Comparison of ENCODE assay signal across 7 cellular contexts in the genomic region with DNA sequence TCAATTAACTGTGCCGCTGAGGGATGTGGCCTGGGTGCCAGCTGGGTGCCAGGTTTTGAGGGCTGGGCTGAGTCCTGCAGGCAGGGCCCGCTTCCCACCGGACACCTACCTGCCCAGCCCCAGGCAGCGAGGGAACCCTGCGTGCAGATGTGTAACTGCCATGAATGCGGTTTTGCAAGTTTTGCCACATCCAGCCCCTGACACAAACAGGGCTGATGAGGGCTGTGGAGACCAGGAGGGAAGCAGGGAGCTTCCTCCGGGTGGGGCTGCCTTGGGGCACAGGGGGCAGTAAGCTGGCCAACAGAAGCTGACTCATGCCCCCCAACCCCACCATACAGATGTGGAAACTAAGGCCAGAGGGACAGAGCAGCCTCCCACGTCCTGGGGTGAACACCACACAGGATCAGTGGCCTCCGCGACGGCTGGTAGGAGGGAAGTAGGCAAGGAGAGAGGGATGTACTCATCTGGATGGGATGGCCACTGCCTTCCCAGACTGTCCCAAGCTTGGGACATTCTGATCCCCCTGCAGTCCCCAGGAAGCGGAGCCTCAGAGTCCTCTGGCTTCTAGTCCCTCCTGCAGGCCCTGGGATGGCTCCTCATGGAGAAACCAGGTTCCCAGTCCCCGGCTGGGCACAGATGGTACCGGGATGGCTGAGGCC. TPM values are rescaled to one million over a fixed set of nuclear protein-coding genes. Genes with fewer than 3 reads are reported as not detected.
A peak's percentile ranks its signal among the peaks of the same experiment; 100 is the strongest.
DNase-seq lines count a peak whose midpoint lies in the region; ATAC-seq and TF ChIP-seq lines count a peak whose summit lies in the region.

No MANE protein-coding gene starts in this region.

- no peak for TF ChIP-seq CTCF in HFF-Myc (IDR thresholded peaks at IDR 0.05; ENCODE audit: low read depth, low read length, missing control alignments)
- no peak for TF ChIP-seq CTCF in WTC11 (IDR thresholded peaks at IDR 0.05)

- no peak for ATAC-seq in WTC11
- no peak for ATAC-seq in stimulated activated naive B cell treated with anti-CD40 and anti-IgM and Interleukin-4, amounts not matched to agents 10 μg/mL and 1 μg/mL and 100 μg/mL, for 72 hours (replicated peaks)

- peak overlapping the region; percentile 89 for H3K27ac Mint-ChIP-seq in WTC11
- peak overlapping the region; percentile 31 for H3K27ac Mint-ChIP-seq in stimulated activated naive B cell treated with anti-CD40 and anti-IgM and Interleukin-4, amounts not matched to agents 10 μg/mL and 1 μg/mL and 100 μg/mL, for 72 hours

- H3K4me3 Mint-ChIP-seq in WTC11 = peak overlapping the region; percentile 76
- H3K4me3 Mint-ChIP-seq in stimulated activated naive B cell treated with anti-CD40 and anti-IgM and Interleukin-4, amounts not matched to agents 10 μg/mL and 1 μg/mL and 100 μg/mL, for 72 hours = peak overlapping the region; percentile 75 to 84

- peak overlapping the region; percentile 71 for H3K4me3 ChIP-seq in HFF-Myc (replicated peaks; ENCODE audit: low read depth, low read length)
- H3K4me3 ChIP-seq in iPS-11a (ENCODE audit: low read depth, low read length) = peak overlapping the region; percentile 91

- POLR2A ChIA-PET in WTC11 (lab: Charles Lee) = interaction anchor here (1.0 to 1.5 kb wide), 2 partner anchors 137 to 139 kb away, joined by 3 read pairs; a partner anchor contains a TSS

- H3K4me1 Mint-ChIP-seq in WTC11 = peaks cover 32% of the 10 kb centered on the region
- peaks cover 21 to 40% of the 10 kb centered on the region in 2 donors for H3K4me1 Mint-ChIP-seq in stimulated activated naive B cell treated with anti-CD40 and anti-IgM and Interleukin-4, amounts not matched to agents 10 μg/mL and 1 μg/mL and 100 μg/mL, for 72 hours

- H3K36me3 Mint-ChIP-seq in WTC11 = no peaks in the 10 kb centered on the region
- peaks cover 8 to 10% of the 10 kb centered on the region in 2 donors for H3K36me3 Mint-ChIP-seq in stimulated activated naive B cell treated with anti-CD40 and anti-IgM and Interleukin-4, amounts not matched to agents 10 μg/mL and 1 μg/mL and 100 μg/mL, for 72 hours

- CTCF ChIA-PET in WTC11 (lab: Charles Lee) = interaction anchor here (0.9 to 4.2 kb wide), 8 partner anchors 11 to 70 kb away, joined by 3 to 46 read pairs (median 6); a partner anchor contains a TSS

- no peaks in the 10 kb centered on the region for H3K27me3 Mint-ChIP-seq in WTC11 (ENCODE audit: low read depth)
- no peaks in the 10 kb centered on the region for H3K27me3 Mint-ChIP-seq in stimulated activated naive B cell treated with anti-CD40 and anti-IgM and Interleukin-4, amounts not matched to agents 10 μg/mL and 1 μg/mL and 100 μg/mL, for 72 hours

- DNase-seq in HFF-Myc (ENCODE audit: extremely low read depth, low read depth) (no peak), WTC11 (ENCODE audit: low spot score) (no peak), mucosa of gallbladder (ENCODE audit: low spot score) (no peak), NAMALWA (ENCODE audit: low spot score) (no peak)
- DNase-seq in stimulated activated naive B cell treated with anti-CD40 and anti-IgM and Interleukin-4, amounts not matched to agents 10 μg/mL and 1 μg/mL and 100 μg/mL, for 72 hours = no peak
- no peak for DNase-seq in stimulated activated CD4-positive, alpha-beta T cell treated with anti-CD3 and anti-CD28 coated beads, Interleukin-2, amount 100 ng/mL, for 48 hours

- H3K9me3 Mint-ChIP-seq in WTC11 = no peaks in the 10 kb centered on the region
- H3K9me3 Mint-ChIP-seq in stimulated activated naive B cell treated with anti-CD40 and anti-IgM and Interleukin-4, amounts not matched to agents 10 μg/mL and 1 μg/mL and 100 μg/mL, for 72 hours = peaks cover 0 to 1% of the 10 kb centered on the region in 2 donors

TF ChIP-seq in WTC11, 78 proteins besides CTCF, POLR2A, EP300 and RAD21:
- TF ChIP-seq, protein P1, sequence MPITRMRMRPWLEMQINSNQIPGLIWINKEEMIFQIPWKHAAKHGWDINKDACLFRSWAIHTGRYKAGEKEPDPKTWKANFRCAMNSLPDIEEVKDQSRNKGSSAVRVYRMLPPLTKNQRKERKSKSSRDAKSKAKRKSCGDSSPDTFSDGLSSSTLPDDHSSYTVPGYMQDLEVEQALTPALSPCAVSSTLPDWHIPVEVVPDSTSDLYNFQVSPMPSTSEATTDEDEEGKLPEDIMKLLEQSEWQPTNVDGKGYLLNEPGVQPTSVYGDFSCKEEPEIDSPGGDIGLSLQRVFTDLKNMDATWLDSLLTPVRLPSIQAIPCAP (CRISPR knock-in tag; IDR thresholded peaks at IDR 0.05) = no peak
- TF ChIP-seq CBFB (CRISPR knock-in tag; IDR thresholded peaks at IDR 0.05; ENCODE audit: low read depth) = no peak
TF ChIP-seq in WTC11: peak in this region for 0.

RNA-seq across cellular contexts. Expression of a gene that starts 1.6 kb away (rescaled TPM):
- total RNA-seq in WTC11 (2021) (56.8 to 59.5 TPM (median 59.0 TPM) in 3 replicates), mucosa of gallbladder (49.1 TPM)

RNA-seq across cellular contexts. Expression of a gene that starts 11.5 kb away (rescaled TPM):
- 79.4 to 88.8 TPM (median 80.7 TPM) in 3 replicates for total RNA-seq in WTC11 (2021)
- total RNA-seq in mucosa of gallbladder = 127 TPM

RNA-seq across cellular contexts. Expression of a gene that starts 57.0 kb away (rescaled TPM):
- total RNA-seq in WTC11 (2021) (1.3 to 2.1 TPM (median 1.5 TPM) in 3 replicates), mucosa of gallbladder (0.06 TPM)
